ENCODE assay signal across 36 cellular contexts in genomic region chr1:213446496-213446895, GRCh38.
"Had no signal": no experiment of that assay in that cellular context is flagged by ENCODE, and none has a peak within 500 bp of the region (broad histone marks: within the 10 kb centered on the region; RNA-seq: fewer than 3 reads in every experiment).

No MANE protein-coding gene starts in this region.

- FAIRE-seq: astrocyte, TTC549 had no signal

- ATAC-seq: activated CD4-positive, alpha-beta T cell treated with anti-CD3 and anti-CD28 coated beads for 36 hours; activated CD4-positive, CD25-positive, alpha-beta regulatory T cell treated with anti-CD3 and anti-CD28 coated beads, Interleukin-2, amount 50 U/mL, for 24 hours; activated CD8-positive, alpha-beta T cell treated with anti-CD3 and anti-CD28 coated beads for 36 hours; activated T-cell treated with anti-CD3 and anti-CD28 coated beads, Interleukin-2, amount 50 U/mL, for 4 hours; activated T-cell treated with anti-CD3 and anti-CD28 coated beads, Interleukin-2, amount 50 U/mL, for 72 hours; activated T-helper 17 cell treated with anti-CD3 and anti-CD28 coated beads, Interleukin-2, amount 50 U/mL, for 72 hours; body of pancreas had no signal

- H3K27ac ChIP-seq: adrenal gland, body of pancreas, brain microvascular endothelial cell, breast epithelium, cardiac muscle cell, WERI-Rb-1 had no signal

- H3K27me3 ChIP-seq: adrenal gland, body of pancreas, brain microvascular endothelial cell, breast epithelium, cardiac muscle cell had no signal

- H3K36me3 ChIP-seq: adrenal gland, brain microvascular endothelial cell, breast epithelium, cardiac muscle cell, WERI-Rb-1 had no signal

- H3K4me3 ChIP-seq: adrenal gland, body of pancreas, breast epithelium, cardiac muscle cell had no signal

- H3K4me1 ChIP-seq: adrenal gland, body of pancreas, breast epithelium had no signal

- DNase-seq: activated CD4-positive, alpha-beta memory T cell treated with anti-CD3 and anti-CD28 coated beads for 36 hours; activated CD4-positive, alpha-beta T cell treated with anti-CD3 and anti-CD28 coated beads for 1 hour; activated CD4-positive, alpha-beta T cell treated with anti-CD3 and anti-CD28 coated beads for 36 hours; activated CD4-positive, alpha-beta T cell treated with anti-CD3 and anti-CD28 coated beads for 48 hours; activated CD4-positive, alpha-beta T cell treated with anti-CD3 and anti-CD28 coated beads, Interleukin-2, amount 10 ng/mL, durations not matched to agents 7 days and 5 days; activated CD4-positive, alpha-beta T cell treated with anti-CD3 and anti-CD28 coated beads, Interleukin-2, amount 50 U/mL, for 4 hours; activated CD4-positive, CD25-positive, alpha-beta regulatory T cell; activated CD8-positive, alpha-beta memory T cell treated with anti-CD3 and anti-CD28 coated beads, Interleukin-2, amount 50 U/mL, for 4 hours; activated CD8-positive, alpha-beta T cell treated with anti-CD3 and anti-CD28 coated beads for 36 hours; activated effector memory CD4-positive, alpha-beta T cell treated with anti-CD3 and anti-CD28 coated beads, Interleukin-2, amount 50 U/mL, for 16 hours; activated gamma-delta T cell treated with Interleukin-2 at 50 U/mL for 16 hours; activated naive CD4-positive, alpha-beta T cell; activated naive CD4-positive, alpha-beta T cell treated with anti-CD3 and anti-CD28 coated beads for 36 hours; activated naive CD4-positive, alpha-beta T cell treated with anti-CD3 and anti-CD28 coated beads, Interleukin-2, amount 50 U/mL, for 16 hours; activated naive CD8-positive, alpha-beta T cell treated with anti-CD3 and anti-CD28 coated beads for 36 hours; activated T-cell treated with anti-CD3 and anti-CD28 coated beads for 4 hours; activated T-cell treated with anti-CD3 and anti-CD28 coated beads, Interleukin-2, amount 50 U/mL, for 1 hour; activated T-cell treated with anti-CD3 and anti-CD28 coated beads, Interleukin-2, amount 50 U/mL, for 4 hours; activated T-cell treated with anti-CD3 and anti-CD28 coated beads, Interleukin-2, amount 50 U/mL, for 72 hours; adrenal gland; amniotic stem cell; aorta; body of pancreas; brain microvascular endothelial cell; caudate nucleus; cerebellar nuclear complex; T-helper 1 cell; T-helper 2 cell; T-helper 9 cell; WERI-Rb-1 had no signal
